ENCODE assay signal across 1 cellular context in genomic region chr17:6712058-6712853, GRCh38.
TF ChIP-seq lines count a peak whose summit lies in the region.

No MANE protein-coding gene starts in this region.

TF ChIP-seq in K562, 482 proteins besides CTCF, POLR2A, EP300 and RAD21:
- TF ChIP-seq SP1 (CRISPR knock-in tag; IDR thresholded peaks at IDR 0.05) (no peak), ATF2 (CRISPR knock-in tag; IDR thresholded peaks at IDR 0.05) (no peak), ILK (tag; IDR thresholded peaks at IDR 0.05; ENCODE audit: borderline replicate concordance, low read depth) (no peak), ARNT (IDR thresholded peaks at IDR 0.05) (no peak), BCOR (IDR thresholded peaks at IDR 0.05) (peak; percentile 22; the same call in 1 of the 2 replicates), EZH2 (IDR thresholded peaks at IDR 0.05; ENCODE audit: borderline replicate concordance, low read depth, low read length) (no peak), MYNN (IDR thresholded peaks at IDR 0.05) (no peak), MYNN (CRISPR knock-in tag; IDR thresholded peaks at IDR 0.05) (no peak), ZKSCAN8 (CRISPR knock-in tag; IDR thresholded peaks at IDR 0.05) (no peak), RBM25 (IDR thresholded peaks at IDR 0.05; ENCODE audit: low read depth, low read length, severe bottlenecking) (peak; percentile 18), KLF13 (tag; IDR thresholded peaks at IDR 0.05; ENCODE audit: borderline replicate concordance, low read depth) (no peak), NFIX (CRISPR knock-in tag; IDR thresholded peaks at IDR 0.05; ENCODE audit: low read depth) (no peak), TRIM25 (IDR thresholded peaks at IDR 0.05; ENCODE audit: borderline replicate concordance) (no peak), ATF1 (CRISPR knock-in tag; IDR thresholded peaks at IDR 0.05) (no peak), ATF1 (tag; IDR thresholded peaks at IDR 0.05) (no peak), HDAC3 (IDR thresholded peaks at IDR 0.05; ENCODE audit: borderline replicate concordance, partially characterized antibody) (no peak), HDGF (IDR thresholded peaks at IDR 0.05) (no peak), CREB3 (tag; conservative IDR thresholded peaks at IDR 0.05; ENCODE audit: low read depth) (no peak), DACH1 (IDR thresholded peaks at IDR 0.05; ENCODE audit: partially characterized antibody) (no peak)
